Comparison of ENCODE assay signal across 20 cellular contexts in the genomic region with DNA sequence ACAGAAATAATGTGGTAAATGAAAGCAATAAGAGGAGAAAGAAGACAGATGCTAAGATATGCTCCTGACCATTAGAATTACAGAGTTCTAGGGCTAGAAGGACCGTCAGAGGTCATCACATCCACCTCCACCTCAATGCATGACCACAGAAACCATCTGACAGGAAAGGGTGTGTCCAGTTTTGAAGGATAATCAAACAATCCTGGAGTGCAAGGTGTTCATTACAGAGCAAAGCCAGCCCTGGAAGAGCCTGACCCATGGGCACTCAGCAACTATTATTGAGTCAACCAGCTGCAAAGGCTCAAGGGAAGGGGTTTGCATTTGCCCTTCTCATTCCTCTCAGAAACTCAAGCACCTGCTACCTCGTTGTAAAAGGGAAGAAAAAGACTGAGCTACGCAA. TPM values are rescaled to one million over a fixed set of nuclear protein-coding genes. Genes with fewer than 3 reads are reported as not detected.
DNase-seq lines count a peak whose midpoint lies in the region; ATAC-seq lines count a peak whose summit lies in the region.
"Had no signal": no experiment of that assay in that cellular context is flagged by ENCODE, and none has a peak within 500 bp of the region (broad histone marks: within the 10 kb centered on the region; RNA-seq: fewer than 3 reads in every experiment).

No MANE protein-coding gene starts in this region.

- H3K4me3 ChIP-seq in CD8-positive, alpha-beta memory T cell (ENCODE audit: low read length) = no peak overlapping the region

- ATAC-seq in activated CD4-positive, alpha-beta T cell treated with anti-CD3 and anti-CD28 coated beads for 36 hours = peak; percentile 10
- ATAC-seq in left colon = peak; percentile 68

- H3K27me3 Mint-ChIP-seq in activated CD4-positive, alpha-beta T cell treated with anti-CD3 and anti-CD28 coated beads for 36 hours = no peaks in the 10 kb centered on the region
- peaks cover 2 to 24% of the 10 kb centered on the region in 2 donors for H3K27me3 Mint-ChIP-seq in CD8-positive, alpha-beta memory T cell

- H3K9me3 Mint-ChIP-seq in activated CD4-positive, alpha-beta T cell treated with anti-CD3 and anti-CD28 coated beads for 36 hours (ENCODE audit: low read depth) = no peaks in the 10 kb centered on the region
- H3K9me3 Mint-ChIP-seq in CD8-positive, alpha-beta memory T cell = no peaks in the 10 kb centered on the region
- H3K9me3 Mint-ChIP-seq: H9, neural crest cell had no signal

- H3K4me3 Mint-ChIP-seq in activated CD4-positive, alpha-beta T cell treated with anti-CD3 and anti-CD28 coated beads for 36 hours = no peak overlapping the region
- peak overlapping the region in 4 of 7 donors; percentile 12 to 63 (median 30) for H3K4me3 Mint-ChIP-seq in CD8-positive, alpha-beta memory T cell
- H3K4me3 Mint-ChIP-seq: H9, neural crest cell had no signal

- H3K27ac ChIP-seq in CD8-positive, alpha-beta memory T cell (ENCODE audit: low read depth, low read length) = no peak overlapping the region

- H3K36me3 Mint-ChIP-seq in activated CD4-positive, alpha-beta T cell treated with anti-CD3 and anti-CD28 coated beads for 36 hours (ENCODE audit: low read depth) = peaks cover 2% of the 10 kb centered on the region
- H3K36me3 Mint-ChIP-seq in CD8-positive, alpha-beta memory T cell = peaks cover 0 to 2% (median 0%) of the 10 kb centered on the region in 3 donors

- H3K27me3 ChIP-seq in CD8-positive, alpha-beta memory T cell (ENCODE audit: insufficient read depth, low read length, poor library complexity, severe bottlenecking) = no peaks in the 10 kb centered on the region

- H3K36me3 ChIP-seq in CD8-positive, alpha-beta memory T cell (ENCODE audit: insufficient read depth, low read length) = no peaks in the 10 kb centered on the region

- DNase-seq in activated CD4-positive, alpha-beta T cell treated with anti-CD3 and anti-CD28 coated beads for 36 hours = no peak
- no peak for DNase-seq in activated CD4-positive, alpha-beta T cell treated with anti-CD3 and anti-CD28 coated beads for 4 hours
- DNase-seq in CD8-positive, alpha-beta memory T cell = no peak
- DNase-seq in NCI-H748 (lab: John Stamatoyannopoulos, UW; ENCODE audit: unreplicated experiment) (peak; percentile 65), left colon (no peak), inferior parietal cortex (ENCODE audit: extremely low spot score) (no peak), iPS-NIHi11 (ENCODE audit: low spot score) (no peak), NK-92 (lab: John Stamatoyannopoulos, UW; ENCODE audit: unreplicated experiment) (no peak)
- DNase-seq: anterior cingulate cortex; cerebellar nuclear complex; COR-L47; effector memory CD4-positive, alpha-beta T cell; H9; Karpas-422; mesendoderm; NCI-H1436; NCI-H446; stimulated activated CD4-positive, alpha-beta T cell treated with anti-CD3 and anti-CD28 coated beads, Interleukin-12 subunit alpha, Interleukin-12 subunit beta, amount 100 ng/mL, for 4 hours; SW 1271 had no signal

- POLR2A ChIA-PET in activated CD4-positive, alpha-beta T cell treated with anti-CD3 and anti-CD28 coated beads for 36 hours (lab: Charles Lee) = no interaction called here
- POLR2A ChIA-PET in CD8-positive, alpha-beta memory T cell (lab: Charles Lee) = no interaction called here

- no peaks in the 10 kb centered on the region for H3K9me3 ChIP-seq in CD8-positive, alpha-beta memory T cell (ENCODE audit: low read length)

- H3K27ac Mint-ChIP-seq in activated CD4-positive, alpha-beta T cell treated with anti-CD3 and anti-CD28 coated beads for 36 hours = peak overlapping the region; percentile 27
- peak overlapping the region in 5 of 8 donors; percentile 4 to 54 (median 51) for H3K27ac Mint-ChIP-seq in CD8-positive, alpha-beta memory T cell

- intact Hi-C loops in activated CD4-positive, alpha-beta T cell treated with anti-CD3 and anti-CD28 coated beads for 36 hours (cut with DNase I, micrococcal nuclease) = no loop called here
- intact Hi-C loops in left colon (cut with DNase I, micrococcal nuclease) = no loop called here

- peaks cover 25% of the 10 kb centered on the region for H3K4me1 Mint-ChIP-seq in activated CD4-positive, alpha-beta T cell treated with anti-CD3 and anti-CD28 coated beads for 36 hours
- H3K4me1 Mint-ChIP-seq in CD8-positive, alpha-beta memory T cell = peaks cover 21 to 24% (median 22%) of the 10 kb centered on the region in 3 donors

- CTCF ChIA-PET in activated CD4-positive, alpha-beta T cell treated with anti-CD3 and anti-CD28 coated beads for 36 hours (lab: Charles Lee) = interaction anchor here (0.6 to 3.4 kb wide), 4 partner anchors 17 to 703 kb away, joined by 4 to 15 read pairs (median 8); no protein-coding TSS in a partner anchor
- CTCF ChIA-PET in CD8-positive, alpha-beta memory T cell (lab: Charles Lee) = interaction anchor here (1.3 to 1.8 kb wide), 2 partner anchors 17 to 22 kb away, joined by 7 read pairs; no protein-coding TSS in a partner anchor

- peaks cover 20% of the 10 kb centered on the region for H3K4me1 ChIP-seq in CD8-positive, alpha-beta memory T cell (ENCODE audit: insufficient read depth, low read length)

RNA-seq across cellular contexts. Expression of gene TOR1AIP2, which starts 46.4 kb away (rescaled TPM):
- 10 to 100 TPM; 47.7 to 49.4 TPM for total RNA-seq in activated CD4-positive, alpha-beta T cell treated with anti-CD3 and anti-CD28 coated beads for 36 hours
- 10 to 100 TPM; 71.4 to 71.6 TPM for total RNA-seq in CD8-positive, alpha-beta memory T cell
- 10.1 TPM for polyA plus RNA-seq in CD8-positive, alpha-beta memory T cell
- total RNA-seq in left colon = 10 to 100 TPM; 65.0 to 87.8 TPM

RNA-seq across cellular contexts. Expression of gene TOR1AIP1, which starts 50.9 kb away (rescaled TPM):
- 10 to 100 TPM; 50.1 to 71.6 TPM for total RNA-seq in activated CD4-positive, alpha-beta T cell treated with anti-CD3 and anti-CD28 coated beads for 36 hours
- total RNA-seq in CD8-positive, alpha-beta memory T cell = 10 to 100 TPM; 51.0 to 52.6 TPM
- 79.9 TPM for polyA plus RNA-seq in CD8-positive, alpha-beta memory T cell
- total RNA-seq in left colon = 10 to 100 TPM; 22.9 to 32.7 TPM
